In genomic region chr11:14884667-14885273, GRCh38 we compare ENCODE assay signal across 26 cellular contexts.
"Had no signal": no experiment of that assay in that cellular context is flagged by ENCODE, and none has a peak within 500 bp of the region (broad histone marks: within the 10 kb centered on the region; RNA-seq: fewer than 3 reads in every experiment).

No MANE protein-coding gene starts in this region.

- H3K9me3 ChIP-seq: colonic mucosa, esophagus muscularis mucosa, gastrocnemius medialis, spleen, thyroid gland, upper lobe of right lung had no signal

- H3K27me3 Mint-ChIP-seq: activated naive CD4-positive, alpha-beta T cell treated with anti-CD3 and anti-CD28 coated beads, Interleukin-2, amount 10 ng/mL, durations not matched to agents 7 days and 5 days; effector memory CD8-positive, alpha-beta T cell; naive thymus-derived CD8-positive, alpha-beta T cell had no signal

- H3K9me3 Mint-ChIP-seq: activated T-cell treated with anti-CD3 and anti-CD28 coated beads, Interleukin-2, amount 50 U/mL, for 4 hours; effector memory CD8-positive, alpha-beta T cell had no signal

- H3K27me3 ChIP-seq: colonic mucosa, dorsolateral prefrontal cortex, esophagus muscularis mucosa, gastrocnemius medialis, spleen, thyroid gland, upper lobe of right lung had no signal

- H3K27ac ChIP-seq: colonic mucosa, esophagus muscularis mucosa, gastrocnemius medialis, spleen, thyroid gland, upper lobe of right lung, VCaP had no signal

- ATAC-seq: activated CD4-positive, CD25-positive, alpha-beta regulatory T cell treated with anti-CD3 and anti-CD28 coated beads, Interleukin-2, amount 50 U/mL, for 24 hours; activated T-cell treated with anti-CD3 and anti-CD28 coated beads, Interleukin-2, amount 50 U/mL, for 4 hours; effector memory CD8-positive, alpha-beta T cell; gastrocnemius medialis; left ventricle myocardium superior; naive thymus-derived CD8-positive, alpha-beta T cell; upper lobe of right lung had no signal

- H3K27ac Mint-ChIP-seq: activated naive CD4-positive, alpha-beta T cell treated with anti-CD3 and anti-CD28 coated beads, Interleukin-2, amount 10 ng/mL, durations not matched to agents 7 days and 5 days; effector memory CD8-positive, alpha-beta T cell; mesothelial cell of epicardium; progenitor cell of endocrine pancreas had no signal

- FAIRE-seq: bronchial epithelial cell had no signal

- DNase-seq: activated CD4-positive, alpha-beta T cell treated with anti-CD3 and anti-CD28 coated beads, Interleukin-2, amount 50 U/mL, for 1 hour; activated CD8-positive, alpha-beta memory T cell treated with anti-CD3 and anti-CD28 coated beads for 24 hours; activated CD8-positive, alpha-beta memory T cell treated with anti-CD3 and anti-CD28 coated beads, Interleukin-2, amount 50 U/mL, for 4 hours; activated naive CD4-positive, alpha-beta T cell treated with anti-CD3 and anti-CD28 coated beads, Interleukin-2, amount 10 ng/mL, durations not matched to agents 7 days and 5 days; activated T-cell treated with anti-CD3 and anti-CD28 coated beads, Interleukin-2, amount 50 U/mL, for 4 hours; colonic mucosa; dorsolateral prefrontal cortex; effector memory CD8-positive, alpha-beta T cell; gastrocnemius medialis; hippocampal formation; left ventricle myocardium superior; mammary epithelial cell; naive thymus-derived CD8-positive, alpha-beta T cell; retina; spleen; stimulated activated CD4-positive, alpha-beta T cell treated with anti-CD3 and anti-CD28 coated beads, Interleukin-4, amount 100 ng/mL, for 1 hour; stimulated activated naive CD4-positive, alpha-beta T cell; substantia nigra; thyroid gland; upper lobe of right lung had no signal

- H3K4me3 Mint-ChIP-seq: activated naive CD4-positive, alpha-beta T cell treated with anti-CD3 and anti-CD28 coated beads, Interleukin-2, amount 10 ng/mL, durations not matched to agents 7 days and 5 days; activated T-cell treated with anti-CD3 and anti-CD28 coated beads, Interleukin-2, amount 50 U/mL, for 4 hours; effector memory CD8-positive, alpha-beta T cell; mesothelial cell of epicardium; naive thymus-derived CD8-positive, alpha-beta T cell had no signal

- H3K4me1 ChIP-seq: colonic mucosa, upper lobe of right lung had no signal

- H3K36me3 ChIP-seq: colonic mucosa, thyroid gland, upper lobe of right lung had no signal

- H3K4me3 ChIP-seq: colonic mucosa, dorsolateral prefrontal cortex, esophagus muscularis mucosa, gastrocnemius medialis, spleen, thyroid gland, upper lobe of right lung had no signal
